In genomic region chr17:64662774-64663367, GRCh38 we compare ENCODE assay signal across 1 cellular context.
A peak's percentile ranks its signal among the peaks of the same experiment; 100 is the strongest.
TF ChIP-seq lines count a peak whose summit lies in the region.

No MANE protein-coding gene starts in this region.

TF ChIP-seq in K562, 482 proteins besides CTCF, POLR2A, EP300 and RAD21 (continued from another document):
- TF ChIP-seq CUX1 (CRISPR knock-in tag; IDR thresholded peaks at IDR 0.05) (no peak), MTA2 (IDR thresholded peaks at IDR 0.05; ENCODE audit: low read depth) (no peak), ZNF699 (CRISPR knock-in tag; IDR thresholded peaks at IDR 0.05; ENCODE audit: insufficient replicate concordance) (no peak), RBFOX2 (IDR thresholded peaks at IDR 0.05; ENCODE audit: low read depth, low read length) (no peak), TCFL5 (CRISPR knock-in tag; conservative IDR thresholded peaks at IDR 0.05) (no peak), FOXK2 (conservative IDR thresholded peaks at IDR 0.05 in 1 of 2, IDR thresholded peaks at IDR 0.05 in 1 of 2; ENCODE audit: low read depth in 2 of 2) (no peak), MTA3 (IDR thresholded peaks at IDR 0.05; ENCODE audit: borderline replicate concordance) (0 out of 2 replicates have a peak, but pooled peaks have one; percentile 10), MCM5 (IDR thresholded peaks at IDR 0.05; ENCODE audit: low read depth) (no peak), CREBBP (IDR thresholded peaks at IDR 0.05; ENCODE audit: low read depth, low read length) (no peak), DPF2 (IDR thresholded peaks at IDR 0.05) (0 out of 2 replicates have a peak, but pooled peaks have one; percentile 12), BCL6 (CRISPR knock-in tag; IDR thresholded peaks at IDR 0.05) (no peak), ZNF717 (CRISPR knock-in tag; IDR thresholded peaks at IDR 0.05) (no peak), NCOA4 (IDR thresholded peaks at IDR 0.05; ENCODE audit: partially characterized antibody) (no peak), SAFB (IDR thresholded peaks at IDR 0.05; ENCODE audit: borderline replicate concordance, low read depth, low read length) (no peak), IRF9 (tag; IDR thresholded peaks at IDR 0.05) (no peak), ELF2 (CRISPR knock-in tag; IDR thresholded peaks at IDR 0.05) (no peak), ZEB2 (IDR thresholded peaks at IDR 0.05) (peak; percentile 80), NR2C1 (IDR thresholded peaks at IDR 0.05) (no peak), NR2C1 (tag; IDR thresholded peaks at IDR 0.05) (no peak), FOXK1 (CRISPR knock-in tag; IDR thresholded peaks at IDR 0.05; ENCODE audit: borderline replicate concordance) (no peak)
- TF ChIP-seq, protein P1, sequence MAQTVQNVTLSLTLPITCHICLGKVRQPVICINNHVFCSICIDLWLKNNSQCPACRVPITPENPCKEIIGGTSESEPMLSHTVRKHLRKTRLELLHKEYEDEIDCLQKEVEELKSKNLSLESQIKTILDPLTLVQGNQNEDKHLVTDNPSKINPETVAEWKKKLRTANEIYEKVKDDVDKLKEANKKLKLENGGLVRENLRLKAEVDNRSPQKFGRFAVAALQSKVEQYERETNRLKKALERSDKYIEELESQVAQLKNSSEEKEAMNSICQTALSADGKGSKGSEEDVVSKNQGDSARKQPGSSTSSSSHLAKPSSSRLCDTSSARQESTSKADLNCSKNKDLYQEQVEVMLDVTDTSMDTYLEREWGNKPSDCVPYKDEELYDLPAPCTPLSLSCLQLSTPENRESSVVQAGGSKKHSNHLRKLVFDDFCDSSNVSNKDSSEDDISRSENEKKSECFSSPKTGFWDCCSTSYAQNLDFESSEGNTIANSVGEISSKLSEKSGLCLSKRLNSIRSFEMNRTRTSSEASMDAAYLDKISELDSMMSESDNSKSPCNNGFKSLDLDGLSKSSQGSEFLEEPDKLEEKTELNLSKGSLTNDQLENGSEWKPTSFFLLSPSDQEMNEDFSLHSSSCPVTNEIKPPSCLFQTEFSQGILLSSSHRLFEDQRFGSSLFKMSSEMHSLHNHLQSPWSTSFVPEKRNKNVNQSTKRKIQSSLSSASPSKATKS (CRISPR knock-in tag; IDR thresholded peaks at IDR 0.05), result no peak
- TF ChIP-seq, protein P2, sequence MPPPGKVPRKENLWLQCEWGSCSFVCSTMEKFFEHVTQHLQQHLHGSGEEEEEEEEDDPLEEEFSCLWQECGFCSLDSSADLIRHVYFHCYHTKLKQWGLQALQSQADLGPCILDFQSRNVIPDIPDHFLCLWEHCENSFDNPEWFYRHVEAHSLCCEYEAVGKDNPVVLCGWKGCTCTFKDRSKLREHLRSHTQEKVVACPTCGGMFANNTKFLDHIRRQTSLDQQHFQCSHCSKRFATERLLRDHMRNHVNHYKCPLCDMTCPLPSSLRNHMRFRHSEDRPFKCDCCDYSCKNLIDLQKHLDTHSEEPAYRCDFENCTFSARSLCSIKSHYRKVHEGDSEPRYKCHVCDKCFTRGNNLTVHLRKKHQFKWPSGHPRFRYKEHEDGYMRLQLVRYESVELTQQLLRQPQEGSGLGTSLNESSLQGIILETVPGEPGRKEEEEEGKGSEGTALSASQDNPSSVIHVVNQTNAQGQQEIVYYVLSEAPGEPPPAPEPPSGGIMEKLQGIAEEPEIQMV (tag; conservative IDR thresholded peaks at IDR 0.05; ENCODE audit: low read depth), result no peak
- TF ChIP-seq, protein P3, sequence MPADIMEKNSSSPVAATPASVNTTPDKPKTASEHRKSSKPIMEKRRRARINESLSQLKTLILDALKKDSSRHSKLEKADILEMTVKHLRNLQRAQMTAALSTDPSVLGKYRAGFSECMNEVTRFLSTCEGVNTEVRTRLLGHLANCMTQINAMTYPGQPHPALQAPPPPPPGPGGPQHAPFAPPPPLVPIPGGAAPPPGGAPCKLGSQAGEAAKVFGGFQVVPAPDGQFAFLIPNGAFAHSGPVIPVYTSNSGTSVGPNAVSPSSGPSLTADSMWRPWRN (IDR thresholded peaks at IDR 0.05; ENCODE audit: low read depth), result no peak
- TF ChIP-seq, protein P4, sequence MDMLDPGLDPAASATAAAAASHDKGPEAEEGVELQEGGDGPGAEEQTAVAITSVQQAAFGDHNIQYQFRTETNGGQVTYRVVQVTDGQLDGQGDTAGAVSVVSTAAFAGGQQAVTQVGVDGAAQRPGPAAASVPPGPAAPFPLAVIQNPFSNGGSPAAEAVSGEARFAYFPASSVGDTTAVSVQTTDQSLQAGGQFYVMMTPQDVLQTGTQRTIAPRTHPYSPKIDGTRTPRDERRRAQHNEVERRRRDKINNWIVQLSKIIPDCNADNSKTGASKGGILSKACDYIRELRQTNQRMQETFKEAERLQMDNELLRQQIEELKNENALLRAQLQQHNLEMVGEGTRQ (CRISPR knock-in tag; IDR thresholded peaks at IDR 0.05), result no peak
